In the genomic region with DNA sequence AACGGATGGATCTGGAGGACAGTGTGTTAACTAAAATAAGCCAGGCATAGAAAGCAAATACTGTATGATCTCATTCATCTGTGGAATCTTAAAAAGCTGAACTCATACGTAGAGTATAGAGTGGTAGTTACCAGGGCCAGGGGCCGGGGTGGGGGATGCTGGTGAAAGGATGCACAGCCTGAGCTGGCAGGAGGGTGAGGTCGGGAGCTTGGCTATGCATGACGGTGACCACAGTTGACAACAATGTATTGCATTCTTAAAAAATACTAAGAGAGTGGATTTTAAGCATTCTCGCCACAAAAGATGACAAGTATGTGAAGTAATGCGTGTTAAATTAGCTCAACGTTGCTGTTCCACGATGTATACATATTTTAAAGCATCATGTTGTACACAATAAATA, we compare ENCODE assay signal across 21 cellular contexts.
"Had no signal": no experiment of that assay in that cellular context is flagged by ENCODE, and none has a peak within 500 bp of the region (broad histone marks: within the 10 kb centered on the region; RNA-seq: fewer than 3 reads in every experiment).

No MANE protein-coding gene starts in this region.

- H3K4me1 ChIP-seq: adrenal gland, Peyer's patch had no signal

- H3K27ac ChIP-seq: adrenal gland, Peyer's patch, RWPE1 had no signal

- H3K4me3 Mint-ChIP-seq: activated CD4-positive, alpha-beta T cell treated with anti-CD3 and anti-CD28 coated beads, Interleukin-2, amount 10 ng/mL, durations not matched to agents 24 days and 14 days; activated naive CD8-positive, alpha-beta T cell treated with anti-CD3 and anti-CD28 coated beads, Interleukin-2, amount 10 ng/mL, durations not matched to agents 7 days and 5 days; T-helper 1 cell treated with Interleukin-12 subunit alpha and Interleukin-12 subunit beta and Interleukin-4 antibody, amounts not matched to agents 30 μg/mL and 1 μg/mL, for 36 hours had no signal

- H3K4me3 ChIP-seq: adrenal gland, K562, Peyer's patch had no signal

- H3K9me3 ChIP-seq: adrenal gland, Peyer's patch had no signal

- H3K36me3 Mint-ChIP-seq: activated naive CD8-positive, alpha-beta T cell treated with anti-CD3 and anti-CD28 coated beads, Interleukin-2, amount 10 ng/mL, durations not matched to agents 7 days and 5 days had no signal

- H3K9me3 Mint-ChIP-seq: activated CD4-positive, alpha-beta T cell treated with anti-CD3 and anti-CD28 coated beads, Interleukin-2, amount 10 ng/mL, durations not matched to agents 24 days and 14 days; T-helper 1 cell treated with Interleukin-12 subunit alpha and Interleukin-12 subunit beta and Interleukin-4 antibody, amounts not matched to agents 30 μg/mL and 1 μg/mL, for 36 hours had no signal

- H3K4me1 Mint-ChIP-seq: activated CD4-positive, alpha-beta T cell treated with anti-CD3 and anti-CD28 coated beads, Interleukin-2, amount 10 ng/mL, durations not matched to agents 24 days and 14 days had no signal

- H3K36me3 ChIP-seq: adrenal gland, Peyer's patch had no signal

- H3K27me3 ChIP-seq: adrenal gland, Peyer's patch had no signal

- H3K27ac Mint-ChIP-seq: activated CD4-positive, alpha-beta T cell treated with anti-CD3 and anti-CD28 coated beads, Interleukin-2, amount 10 ng/mL, durations not matched to agents 24 days and 14 days; activated naive CD8-positive, alpha-beta T cell treated with anti-CD3 and anti-CD28 coated beads, Interleukin-2, amount 10 ng/mL, durations not matched to agents 7 days and 5 days; T-helper 1 cell treated with Interleukin-12 subunit alpha and Interleukin-12 subunit beta and Interleukin-4 antibody, amounts not matched to agents 30 μg/mL and 1 μg/mL, for 36 hours had no signal

- ATAC-seq: activated CD4-positive, CD25-positive, alpha-beta regulatory T cell treated with anti-CD3 and anti-CD28 coated beads, Interleukin-2, amount 50 U/mL, for 24 hours; K562 had no signal

- DNase-seq: activated CD4-positive, alpha-beta T cell treated with anti-CD3 and anti-CD28 coated beads, Interleukin-2, amount 10 ng/mL, durations not matched to agents 24 days and 14 days; activated CD4-positive, alpha-beta T cell treated with anti-CD3 and anti-CD28 coated beads, Interleukin-2, amount 50 U/mL, for 48 hours; activated gamma-delta T cell; activated naive CD8-positive, alpha-beta T cell treated with anti-CD3 and anti-CD28 coated beads, Interleukin-2, amount 10 ng/mL, durations not matched to agents 7 days and 5 days; activated T-cell treated with anti-CD3 and anti-CD28 coated beads for 4 hours; anterior cingulate cortex; caudate nucleus; Karpas-422; NCI-H1105 treated with DMSO at 0.1 percent for 48 hours; NCI-H146; NCI-H187 treated with DMSO at 0.1 percent for 48 hours; NCI-H2081 treated with DMSO at 0.1 percent for 48 hours; NCI-H446; NCI-H524; SHP77 treated with DMSO at 0.1 percent for 48 hours had no signal
